ENCODE assay signal across 8 cellular contexts in the genomic region with DNA sequence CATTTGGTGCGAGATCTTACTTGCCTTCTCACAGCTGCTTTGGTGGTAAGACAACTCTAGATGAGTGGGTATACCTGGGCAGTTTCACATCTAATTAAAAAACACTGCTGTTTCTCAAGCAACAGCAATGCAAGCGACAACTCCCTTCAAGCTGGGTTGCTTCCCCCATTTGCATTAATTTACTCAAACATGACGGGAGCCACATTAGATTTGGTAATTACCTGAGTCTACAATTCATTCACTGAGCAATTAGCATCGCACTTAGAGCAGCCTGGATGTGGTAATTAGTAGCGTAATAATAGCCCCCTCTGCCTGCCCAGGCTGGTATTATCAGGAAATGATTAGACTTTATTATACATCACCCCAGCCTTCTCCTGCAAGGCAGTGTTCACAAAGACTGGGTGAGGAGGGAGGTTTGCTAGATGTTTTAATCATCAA.
A peak's percentile ranks its signal among the peaks of the same experiment; 100 is the strongest.
DNase-seq lines count a peak whose midpoint lies in the region; ATAC-seq, FAIRE-seq and TF ChIP-seq lines count a peak whose summit lies in the region.

No MANE protein-coding gene starts in this region.

- BruUV-seq in K562 (replicated peaks; lab: Mats Ljungman, UMichigan) = no TSS peak

- TF ChIP-seq POLR2A in K562 (conservative IDR thresholded peaks at IDR 0.05) = no peak

- no peak overlapping the region for H3K9ac ChIP-seq in K562 (ENCODE audit: insufficient read depth in 1 of 2, low read depth in 2 of 2, low read length in 2 of 2)

- no peak for TF ChIP-seq EP300 in K562 (IDR thresholded peaks at IDR 0.05; ENCODE audit: low read length)

- H3K79me2 ChIP-seq in K562 (ENCODE audit: control insufficient read depth, insufficient read depth, low read length) = no peaks in the 10 kb centered on the region

- FAIRE-seq in K562 (lab: Jason Lieb, UNC) = peak; percentile 19

- ATAC-seq in GM21786 (IDR thresholded peaks at IDR 0.05; ENCODE audit: unreplicated experiment) (peak; percentile 64), K562 (peak; percentile 79), aorta (ENCODE audit: low FRiP score) (no peak), HG03045 (IDR thresholded peaks at IDR 0.05; ENCODE audit: unreplicated experiment) (no peak)

- intact Hi-C loops in K562 (cut with micrococcal nuclease) = no loop called here
- intact Hi-C loops in aorta (cut with DNase I) = no loop called here

- in situ Hi-C loops in K562 (cut with MboI) = no loop called here

- no peaks in the 10 kb centered on the region for H3K36me3 ChIP-seq in K562 (ENCODE audit: control insufficient read depth, insufficient read depth, low read length)
- H3K36me3 ChIP-seq in aorta (ENCODE audit: control insufficient read depth in 1 of 2, insufficient read depth in 2 of 2, low read length in 1 of 2) = no peaks in the 10 kb centered on the region

- no peak for DNase-seq in GM10266 (ENCODE audit: extremely low spot score)
- DNase-seq in NCI-H146 (lab: John Stamatoyannopoulos, UW) = peak; percentile 80
- peak in 3 of 4 experiments; percentile 16 to 19 (median 17) for DNase-seq in K562 (ENCODE audit: extremely low read depth in 1 of 4, low spot score in 3 of 4)
- peak; percentile 27 for DNase-seq in retina
- DNase-seq in occipital lobe (lab: John Stamatoyannopoulos, UW) = no peak
- no peak for DNase-seq in aorta

- H3K27ac ChIP-seq in K562 (ENCODE audit: extremely low read depth, low read depth, low read length) (no peak overlapping the region), aorta (ENCODE audit: low read depth in 1 of 2, low read length in 2 of 2) (no peak overlapping the region)

- H3K4me3 ChIP-seq in K562 = no peak overlapping the region
- no peak overlapping the region for H3K4me3 ChIP-seq in aorta (ENCODE audit: low read length in 2 of 2)

- TF ChIP-seq CTCF in GM10266 (IDR thresholded peaks at IDR 0.05; ENCODE audit: control insufficient read depth, insufficient read depth, low read depth, missing control alignments) (peak; percentile 40), K562 (IDR thresholded peaks at IDR 0.05 in 2 of 3, conservative IDR thresholded peaks at IDR 0.05 in 1 of 3; ENCODE audit: insufficient read depth in 2 of 3, low read depth in 1 of 3, low read length in 3 of 3) (peak in 2 of 3 experiments; percentile 27 to 50; a peak in 3 of 6 replicates)

- H4K20me1 ChIP-seq in K562 (replicated peaks; ENCODE audit: control insufficient read depth, insufficient read depth, low read length) = no peaks in the 10 kb centered on the region

- H3K9me3 ChIP-seq in K562 (replicated peaks; ENCODE audit: control insufficient read depth, insufficient read depth, low read depth, low read length) (no peaks in the 10 kb centered on the region), aorta (ENCODE audit: control insufficient read depth, low read length) (no peaks in the 10 kb centered on the region)

- H3K9me1 ChIP-seq in K562 (ENCODE audit: control insufficient read depth, insufficient read depth, low read length) = no peaks in the 10 kb centered on the region

- CTCF ChIA-PET in K562 (lab: Yijun Ruan, JAX; ENCODE audit: low intra/inter-chr PET ratio) = interaction anchor here (0.6 to 0.7 kb wide), 2 partner anchors 231 to 597 kb away, joined by 3 read pairs; no protein-coding TSS in a partner anchor

- 15% methylated on average over 5 of the region's 5 CpGs for WGBS in K562 (ENCODE audit: insufficient coverage, low coverage, missing lambda C conversion rate)
- WGBS in aorta, 2 donors = 40 to 61% methylated on average over 5 of the region's 5 CpGs

- peak in 1 of 2 experiments; percentile 44; a peak in 2 of 4 replicates for TF ChIP-seq RAD21 in K562 (CRISPR knock-in tag; conservative IDR thresholded peaks at IDR 0.05 in 1 of 2, IDR thresholded peaks at IDR 0.05 in 1 of 2)

- H3K4me1 ChIP-seq in K562 (replicated peaks in 1 of 2; ENCODE audit: control insufficient read depth in 2 of 2, insufficient read depth in 2 of 2, low read length in 2 of 2) = no peaks in the 10 kb centered on the region
- no peaks in the 10 kb centered on the region for H3K4me1 ChIP-seq in aorta (ENCODE audit: control insufficient read depth in 1 of 2, insufficient read depth in 2 of 2, low read length in 2 of 2)

- no peak overlapping the region for H3K4me2 ChIP-seq in K562 (ENCODE audit: insufficient read depth, low read length)

- H3K27me3 ChIP-seq in K562 (ENCODE audit: control insufficient read depth in 2 of 2, insufficient read depth in 2 of 2, low read length in 2 of 2) = peaks cover 0 to 7% of the 10 kb centered on the region in 2 experiments; a peak in 2 of 5 replicates
- no peaks in the 10 kb centered on the region for H3K27me3 ChIP-seq in aorta (ENCODE audit: control insufficient read depth in 1 of 2, insufficient read depth in 2 of 2, low read length in 1 of 2)

- no peak overlapping the region for H2AFZ ChIP-seq in K562 (ENCODE audit: low read depth, low read length)

- POLR2A ChIA-PET in K562 (lab: Yijun Ruan, JAX) = no interaction called here

TF ChIP-seq in K562, 482 proteins besides CTCF, POLR2A, EP300 and RAD21:
- TF ChIP-seq, protein P1, sequence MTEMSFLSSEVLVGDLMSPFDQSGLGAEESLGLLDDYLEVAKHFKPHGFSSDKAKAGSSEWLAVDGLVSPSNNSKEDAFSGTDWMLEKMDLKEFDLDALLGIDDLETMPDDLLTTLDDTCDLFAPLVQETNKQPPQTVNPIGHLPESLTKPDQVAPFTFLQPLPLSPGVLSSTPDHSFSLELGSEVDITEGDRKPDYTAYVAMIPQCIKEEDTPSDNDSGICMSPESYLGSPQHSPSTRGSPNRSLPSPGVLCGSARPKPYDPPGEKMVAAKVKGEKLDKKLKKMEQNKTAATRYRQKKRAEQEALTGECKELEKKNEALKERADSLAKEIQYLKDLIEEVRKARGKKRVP (CRISPR knock-in tag; IDR thresholded peaks at IDR 0.05) = no peak
- TF ChIP-seq THRAP3 (IDR thresholded peaks at IDR 0.05; ENCODE audit: borderline replicate concordance) = no peak
- TF ChIP-seq, protein P2, sequence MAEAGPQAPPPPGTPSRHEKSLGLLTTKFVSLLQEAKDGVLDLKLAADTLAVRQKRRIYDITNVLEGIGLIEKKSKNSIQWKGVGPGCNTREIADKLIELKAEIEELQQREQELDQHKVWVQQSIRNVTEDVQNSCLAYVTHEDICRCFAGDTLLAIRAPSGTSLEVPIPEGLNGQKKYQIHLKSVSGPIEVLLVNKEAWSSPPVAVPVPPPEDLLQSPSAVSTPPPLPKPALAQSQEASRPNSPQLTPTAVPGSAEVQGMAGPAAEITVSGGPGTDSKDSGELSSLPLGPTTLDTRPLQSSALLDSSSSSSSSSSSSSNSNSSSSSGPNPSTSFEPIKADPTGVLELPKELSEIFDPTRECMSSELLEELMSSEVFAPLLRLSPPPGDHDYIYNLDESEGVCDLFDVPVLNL (CRISPR knock-in tag; IDR thresholded peaks at IDR 0.05; ENCODE audit: low read depth) = no peak
- TF ChIP-seq ZNF668 (CRISPR knock-in tag; IDR thresholded peaks at IDR 0.05) = no peak

Comparison
In these comparisons a context has a peak if more than half of its experiments do, and no peak if none do; other contexts are left out.
1. DNase-seq: peak in NCI-H146 (single experiment), K562 (3 of 4) and retina (single experiment); none in GM10266 (single experiment), occipital lobe (single experiment) and aorta (0 of 2).
2. ATAC-seq: peak in GM21786 (single experiment) and K562 (single experiment); none in aorta (single experiment) and HG03045 (single experiment).